8 cellular contexts compared by ENCODE assay signal in the genomic region with DNA sequence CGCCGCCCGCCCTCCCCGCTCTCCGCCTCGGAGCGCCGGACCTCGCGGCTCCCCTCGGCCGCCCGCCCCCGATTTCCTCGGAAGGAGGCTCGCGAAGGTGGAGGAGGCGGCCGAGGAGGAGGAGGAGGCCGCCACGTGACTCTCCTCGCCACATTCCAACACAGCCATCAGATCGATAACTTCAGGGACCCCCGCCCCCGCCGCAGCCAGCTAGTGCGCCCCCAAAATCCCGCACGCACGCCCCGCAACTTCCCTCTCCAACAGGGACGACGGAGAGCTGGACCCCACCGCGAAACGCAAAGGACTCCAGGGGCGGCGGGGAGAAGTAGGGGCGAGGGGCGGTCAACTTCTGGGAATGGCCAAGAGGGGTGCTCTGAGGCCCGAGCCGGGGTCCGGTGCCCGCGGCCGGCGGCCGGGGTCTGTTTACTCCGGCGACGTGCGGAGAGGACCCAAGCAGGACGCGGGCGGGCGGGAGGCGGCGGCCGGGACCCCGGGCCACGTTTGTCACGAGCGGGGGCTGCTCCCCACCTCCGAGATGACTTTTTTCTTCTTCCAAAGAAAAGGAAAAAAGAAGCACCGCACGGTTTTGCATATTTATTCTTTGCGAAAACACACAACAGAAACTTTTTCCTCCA. TPM values are rescaled to one million over a fixed set of nuclear protein-coding genes. Genes with fewer than 3 reads are reported as not detected.
DNase-seq lines count a peak whose midpoint lies in the region; ATAC-seq and TF ChIP-seq lines count a peak whose summit lies in the region.

No MANE protein-coding gene starts in this region.

- H2AFZ ChIP-seq in smooth muscle cell (ENCODE audit: low read depth) = peak overlapping the region; percentile 86

- H3K79me2 ChIP-seq in smooth muscle cell (ENCODE audit: low read depth) = peaks cover 42% of the 10 kb centered on the region

- peak overlapping the region; percentile 40 for H3K27ac ChIP-seq in angular gyrus (ENCODE audit: low read depth, low read length)
- peak overlapping the region; percentile 93 for H3K27ac ChIP-seq in smooth muscle cell (ENCODE audit: low read depth)

- H3K4me3 ChIP-seq in iPS-18c (ENCODE audit: insufficient read depth, low read depth, low read length) = peak overlapping the region; percentile 82
- H3K4me3 ChIP-seq in smooth muscle cell = peak overlapping the region; percentile 92

- CTCF ChIA-PET in activated CD8-positive, alpha-beta memory T cell treated with anti-CD3 and anti-CD28 coated beads, Interleukin-2, amount 10 ng/mL, durations not matched to agents 7 days and 5 days (lab: Charles Lee) = no interaction called here
- CTCF ChIA-PET in GM10248 (lab: Yijun Ruan, JAX) = no interaction called here

- no peaks in the 10 kb centered on the region for H3K9me3 Mint-ChIP-seq in activated CD8-positive, alpha-beta memory T cell treated with anti-CD3 and anti-CD28 coated beads, Interleukin-2, amount 10 ng/mL, durations not matched to agents 7 days and 5 days (ENCODE audit: low read depth)

- peaks cover 14% of the 10 kb centered on the region for H3K4me1 Mint-ChIP-seq in activated CD8-positive, alpha-beta memory T cell treated with anti-CD3 and anti-CD28 coated beads, Interleukin-2, amount 10 ng/mL, durations not matched to agents 7 days and 5 days

- peak overlapping the region; percentile 97 for H3K4me2 ChIP-seq in smooth muscle cell

- H3K27me3 ChIP-seq in smooth muscle cell (ENCODE audit: low read depth) = peaks cover 41% of the 10 kb centered on the region

- no peaks in the 10 kb centered on the region for H3K36me3 ChIP-seq in smooth muscle cell (ENCODE audit: low read depth)

- no peak for DNase-seq in activated CD8-positive, alpha-beta memory T cell treated with anti-CD3 and anti-CD28 coated beads, Interleukin-2, amount 10 ng/mL, durations not matched to agents 7 days and 5 days
- DNase-seq in activated CD8-positive, alpha-beta memory T cell treated with anti-CD3 and anti-CD28 coated beads for 24 hours = no peak
- DNase-seq in smooth muscle cell (lab: John Stamatoyannopoulos, UW; ENCODE audit: unreplicated experiment) = no peak
- no peak for DNase-seq in activated effector memory CD4-positive, alpha-beta T cell treated with Interleukin-2 at 50 U/mL for 16 hours
- DNase-seq in GM10248 (ENCODE audit: extremely low spot score) = no peak

- H3K9ac ChIP-seq in smooth muscle cell (ENCODE audit: low read depth) = peak overlapping the region; percentile 88

- H3K9me3 ChIP-seq in iPS-18c (ENCODE audit: control insufficient read depth, insufficient read depth, low read length) = no peaks in the 10 kb centered on the region
- H3K9me3 ChIP-seq in smooth muscle cell (replicated peaks; ENCODE audit: low read depth) = no peaks in the 10 kb centered on the region

- H3K27me3 Mint-ChIP-seq in activated CD8-positive, alpha-beta memory T cell treated with anti-CD3 and anti-CD28 coated beads, Interleukin-2, amount 10 ng/mL, durations not matched to agents 7 days and 5 days = peaks cover 83% of the 10 kb centered on the region

- H3K4me1 ChIP-seq in smooth muscle cell (ENCODE audit: low read depth) = peaks cover 32% of the 10 kb centered on the region

- peaks cover 9% of the 10 kb centered on the region for H3F3A ChIP-seq in smooth muscle cell (ENCODE audit: low read depth)

- POLR2A ChIA-PET in GM10248 (lab: Yijun Ruan, JAX) = no interaction called here

- ATAC-seq in activated CD8-positive, alpha-beta memory T cell treated with anti-CD3 and anti-CD28 coated beads, Interleukin-2, amount 10 ng/mL, durations not matched to agents 7 days and 5 days = no peak
- ATAC-seq in GM18858 (IDR thresholded peaks at IDR 0.05; ENCODE audit: unreplicated experiment) = no peak

- peaks cover 4% of the 10 kb centered on the region for H3K36me3 Mint-ChIP-seq in activated CD8-positive, alpha-beta memory T cell treated with anti-CD3 and anti-CD28 coated beads, Interleukin-2, amount 10 ng/mL, durations not matched to agents 7 days and 5 days

- 1% methylated on average over 24 of the region's 67 CpGs for WGBS in smooth muscle cell (ENCODE audit: low lambda C conversion rate)

- no peak overlapping the region for H3K27ac Mint-ChIP-seq in activated CD8-positive, alpha-beta memory T cell treated with anti-CD3 and anti-CD28 coated beads, Interleukin-2, amount 10 ng/mL, durations not matched to agents 7 days and 5 days

- TF ChIP-seq CTCF in smooth muscle cell (IDR thresholded peaks at IDR 0.05; ENCODE audit: borderline replicate concordance, insufficient read depth, poor library complexity, severe bottlenecking) (no peak), GM10248 (IDR thresholded peaks at IDR 0.05; ENCODE audit: control extremely low read depth, extremely low read depth, low read depth, missing control alignments) (no peak)

- H3K4me3 Mint-ChIP-seq in activated CD8-positive, alpha-beta memory T cell treated with anti-CD3 and anti-CD28 coated beads, Interleukin-2, amount 10 ng/mL, durations not matched to agents 7 days and 5 days = peak overlapping the region; percentile 63

- H4K20me1 ChIP-seq in smooth muscle cell (ENCODE audit: low read depth) = peaks cover 37% of the 10 kb centered on the region

RNA-seq across cellular contexts. Expression of a gene that starts 1.9 kb away (rescaled TPM):
- not detected for total RNA-seq in activated CD8-positive, alpha-beta memory T cell treated with anti-CD3 and anti-CD28 coated beads, Interleukin-2, amount 10 ng/mL, durations not matched to agents 7 days and 5 days
- 36.4 and 43.8 TPM in 2 replicates for total RNA-seq in smooth muscle cell
- polyA plus RNA-seq in smooth muscle cell = 19.9 and 21.8 TPM in 2 replicates

Comparison
In these comparisons a context has a peak if more than half of its experiments do, and no peak if none do; other contexts are left out.
1. RNA of a gene that starts 1.9 kb away (total RNA-seq): 36.4 to 43.8 TPM in smooth muscle cell; not detected in activated CD8-positive, alpha-beta memory T cell treated with anti-CD3 and anti-CD28 coated beads, Interleukin-2, amount 10 ng/mL, durations not matched to agents 7 days and 5 days; every median in the first group is over 10 times any median in the second.